ENCODE assay signal across 24 cellular contexts in the genomic region with DNA sequence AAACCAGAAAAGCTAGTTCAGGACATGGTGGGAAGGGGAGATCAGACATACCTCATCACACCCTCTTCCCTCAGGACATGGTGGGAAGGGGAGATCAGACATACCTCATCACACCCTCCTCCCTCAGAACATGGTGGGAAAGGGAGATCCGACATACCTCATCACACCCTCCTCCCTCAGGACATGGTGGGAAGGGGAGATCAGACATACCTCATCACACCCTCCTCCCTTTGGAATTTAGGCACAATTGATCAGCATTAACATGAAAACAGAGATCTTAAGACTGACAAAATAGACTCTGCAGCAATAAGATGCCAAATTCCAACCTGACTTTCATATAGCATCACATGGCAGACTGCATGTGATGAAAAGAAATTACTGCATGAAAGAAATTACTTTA.
"Had no signal": no experiment of that assay in that cellular context is flagged by ENCODE, and none has a peak within 500 bp of the region (broad histone marks: within the 10 kb centered on the region; RNA-seq: fewer than 3 reads in every experiment).

No MANE protein-coding gene starts in this region.

- H3K36me3 Mint-ChIP-seq: activated naive CD4-positive, alpha-beta T cell treated with anti-CD3 and anti-CD28 coated beads, Interleukin-2, amount 50 U/mL, for 72 hours; immature natural killer cell had no signal

- H3K27ac Mint-ChIP-seq: activated naive CD4-positive, alpha-beta T cell treated with anti-CD3 and anti-CD28 coated beads, Interleukin-2, amount 50 U/mL, for 72 hours; activated T-cell treated with anti-CD3 and anti-CD28 coated beads, Interleukin-2, amount 50 U/mL, for 72 hours; immature natural killer cell; natural killer cell; T-helper 2 cell treated with Interferon-gamma antibody and Interleukin-4, amounts not matched to agents 5 μg/mL and 100 μg/mL, for 36 hours had no signal

- H3K4me3 ChIP-seq: breast epithelium, esophagus muscularis mucosa, heart right ventricle, spleen, thoracic aorta, vagina had no signal

- H3K4me3 Mint-ChIP-seq: activated T-cell treated with anti-CD3 and anti-CD28 coated beads, Interleukin-2, amount 50 U/mL, for 72 hours; immature natural killer cell; natural killer cell; T-helper 2 cell treated with Interferon-gamma antibody and Interleukin-4, amounts not matched to agents 5 μg/mL and 100 μg/mL, for 36 hours had no signal

- H3K36me3 ChIP-seq: breast epithelium, esophagus muscularis mucosa, heart right ventricle, spleen, thoracic aorta, vagina had no signal

- H3K9me3 ChIP-seq: breast epithelium, esophagus muscularis mucosa, thoracic aorta, vagina had no signal

- H3K27ac ChIP-seq: breast epithelium, esophagus muscularis mucosa, heart right ventricle, spleen, thoracic aorta, vagina had no signal

- ATAC-seq: activated naive CD4-positive, alpha-beta T cell treated with anti-CD3 and anti-CD28 coated beads, Interleukin-2, amount 50 U/mL, for 72 hours; activated T-cell treated with anti-CD3 and anti-CD28 coated beads, Interleukin-2, amount 50 U/mL, for 72 hours; heart right ventricle; left colon; natural killer cell; right cardiac atrium; stimulated activated naive CD8-positive, alpha-beta T cell treated with anti-CD3 and anti-CD28 coated beads, Interleukin-15, Interleukin-2, amounts not matched to agents 100 U/mL and 50 U/mL, for 24 hours had no signal

- H3K4me1 Mint-ChIP-seq: immature natural killer cell, natural killer cell had no signal

- H3K4me1 ChIP-seq: breast epithelium, esophagus muscularis mucosa, heart right ventricle, spleen, vagina had no signal

- DNase-seq: activated CD4-positive, alpha-beta T cell treated with anti-CD3 and anti-CD28 coated beads for 4 hours; activated CD4-positive, alpha-beta T cell treated with anti-CD3 and anti-CD28 coated beads, Interleukin-2, amount 50 U/mL, for 4 hours; activated naive CD4-positive, alpha-beta T cell; activated T-cell treated with anti-CD3 and anti-CD28 coated beads for 4 hours; activated T-cell treated with anti-CD3 and anti-CD28 coated beads, Interleukin-2, amount 50 U/mL, for 72 hours; central memory CD4-positive, alpha-beta T cell; foreskin melanocyte; heart right ventricle; immature natural killer cell; kidney; left colon; mammary epithelial cell; natural killer cell; posterior cingulate gyrus; right cardiac atrium; spleen; stimulated activated naive CD8-positive, alpha-beta T cell treated with anti-CD3 and anti-CD28 coated beads, Interleukin-15, Interleukin-2, amounts not matched to agents 100 U/mL and 50 U/mL, for 24 hours; trophoblast cell had no signal

- H3K27me3 ChIP-seq: breast epithelium, esophagus muscularis mucosa, heart right ventricle, spleen, vagina had no signal
